ENCODE assay signal across 8 cellular contexts in genomic region chr22:41446057-41446501, GRCh38. TPM values are rescaled to one million over a fixed set of nuclear protein-coding genes. Genes with fewer than 3 reads are reported as not detected.
DNase-seq lines count a peak whose midpoint lies in the region; ATAC-seq and TF ChIP-seq lines count a peak whose summit lies in the region.

No MANE protein-coding gene starts in this region.

- peaks cover 26% of the 10 kb centered on the region for H3K36me3 ChIP-seq in BLaER1
- peaks cover 0 to 6% of the 10 kb centered on the region in 2 donors for H3K36me3 ChIP-seq in adrenal gland (replicated peaks in 1 of 2)

- H3K27ac Mint-ChIP-seq in immature natural killer cell: peak overlapping the region; percentile 94 to 99 (median 96)

- TF ChIP-seq CTCF in adrenal gland (IDR thresholded peaks at IDR 0.05): no peak

- H3K27me3 ChIP-seq in BLaER1 (no peaks in the 10 kb centered on the region), adrenal gland (no peaks in the 10 kb centered on the region)

- H3K9me3 Mint-ChIP-seq in immature natural killer cell: no peaks in the 10 kb centered on the region

- H3K4me2 ChIP-seq in BLaER1: peak overlapping the region; percentile 86

- H3K4me1 ChIP-seq in BLaER1 (peaks cover 52% of the 10 kb centered on the region), adrenal gland (replicated peaks in 1 of 2) (peaks cover 21 to 39% of the 10 kb centered on the region in 2 donors)

- TF ChIP-seq POLR2A in adrenal gland (IDR thresholded peaks at IDR 0.05): no peak

- H3K9ac ChIP-seq in BLaER1: peak overlapping the region; percentile 92

- H3K9me3 ChIP-seq in BLaER1: no peaks in the 10 kb centered on the region
- no peaks in the 10 kb centered on the region for H3K9me3 ChIP-seq in adrenal gland (replicated peaks in 1 of 3)

- intact Hi-C loops in adrenal gland (cut with DNase I): no loop called here

- DNase-seq in KBM-7 (peak; percentile 35), adrenal gland (peak in 4 of 7 donors; percentile 46 to 57 (median 51)), immature natural killer cell (peak in 2 of 3 donors; percentile 9 to 14), iPS-NIHi7 (ENCODE audit: extremely low spot score) (no peak), dermis blood vessel endothelial cell (no peak)
- peak; percentile 5 to 19 for DNase-seq in stimulated activated CD4-positive, alpha-beta T cell treated with anti-CD3 and anti-CD28 coated beads, Interleukin-4, amount 100 ng/mL, for 4 hours

- H3K4me3 Mint-ChIP-seq in immature natural killer cell: peak overlapping the region; percentile 89 to 99 (median 96)

- no peak for ATAC-seq in HG02840 (IDR thresholded peaks at IDR 0.05; ENCODE audit: low FRiP score, unreplicated experiment)

- in situ Hi-C loops in KBM-7 (cut with MboI; ENCODE audit: low pct_unique_long_range_greater_than_20kb, low sequenced_read_pairs): no loop called here

- peaks cover 45% of the 10 kb centered on the region for H4K20me1 ChIP-seq in BLaER1

- H3K4me3 ChIP-seq in BLaER1 (peak overlapping the region; percentile 98), adrenal gland (peak overlapping the region; percentile 48 to 93 (median 69))

- peaks cover 18 to 38% (median 27%) of the 10 kb centered on the region in 3 donors for H3K27me3 Mint-ChIP-seq in immature natural killer cell (ENCODE audit: low read depth in 3 of 3)

- 0 to 1% (median 1%) methylated on average over 8 to 34 of the region's 34 CpGs for WGBS in adrenal gland, 4 donors

- peaks cover 37 to 46% of the 10 kb centered on the region in 2 donors for H3K4me1 Mint-ChIP-seq in immature natural killer cell

- H3K36me3 Mint-ChIP-seq in immature natural killer cell: no peaks in the 10 kb centered on the region

- H3K27ac ChIP-seq in BLaER1 (peak overlapping the region; percentile 96), adrenal gland (peak overlapping the region; percentile 95 to 100 (median 100))

RNA-seq across cellular contexts. Expression of gene TOB2, which starts 0.5 kb away (rescaled TPM):
- total RNA-seq in adrenal gland (100 to 1,000 TPM in 1 of 8 donors, 10 to 100 TPM in 7; 36.2 to 117 (median 61.5) TPM), dermis blood vessel endothelial cell (18.0 and 25.7 TPM in 2 replicates)
- polyA plus RNA-seq in adrenal gland (10 to 100 TPM; 14.7 to 24.1 (median 20.6) TPM), immature natural killer cell (10 to 100 TPM in 1 of 3 donors, 1 to 10 TPM in 2; 5.9 to 23.6 (median 8.6) TPM)

RNA-seq across cellular contexts. Expression of gene PHF5A, which starts 22.4 kb away (rescaled TPM):
- total RNA-seq in adrenal gland (10 to 100 TPM; 18.2 to 35.9 (median 27.1) TPM), dermis blood vessel endothelial cell (63.8 and 76.2 TPM in 2 replicates)
- polyA plus RNA-seq in adrenal gland (10 to 100 TPM; 29.5 to 50.8 (median 38.4) TPM), immature natural killer cell (10 to 100 TPM; 26.4 to 31.0 (median 29.9) TPM)

RNA-seq across cellular contexts. Expression of gene ACO2, which starts 22.8 kb away (rescaled TPM):
- total RNA-seq in adrenal gland (100 to 1,000 TPM; 129 to 212 (median 151) TPM), dermis blood vessel endothelial cell (75.0 and 114 TPM in 2 replicates)
- polyA plus RNA-seq in adrenal gland (100 to 1,000 TPM in 1 of 3 donors, 10 to 100 TPM in 2; 35.5 to 135 (median 64.8) TPM), immature natural killer cell (100 to 1,000 TPM in 2 of 3 donors, 10 to 100 TPM in 1; 77.1 to 115 (median 111) TPM)

Comparison
In these comparisons a context has a peak if more than half of its experiments do, and no peak if none do; other contexts are left out.
1. DNase-seq: peak in KBM-7 (single experiment), adrenal gland (4 of 7), immature natural killer cell (2 of 3) and stimulated activated CD4-positive, alpha-beta T cell treated with anti-CD3 and anti-CD28 coated beads, Interleukin-4, amount 100 ng/mL, for 4 hours (2 of 2); none in iPS-NIHi7 (single experiment) and dermis blood vessel endothelial cell (single experiment).